ENCODE assay signal across 14 cellular contexts in the genomic region with DNA sequence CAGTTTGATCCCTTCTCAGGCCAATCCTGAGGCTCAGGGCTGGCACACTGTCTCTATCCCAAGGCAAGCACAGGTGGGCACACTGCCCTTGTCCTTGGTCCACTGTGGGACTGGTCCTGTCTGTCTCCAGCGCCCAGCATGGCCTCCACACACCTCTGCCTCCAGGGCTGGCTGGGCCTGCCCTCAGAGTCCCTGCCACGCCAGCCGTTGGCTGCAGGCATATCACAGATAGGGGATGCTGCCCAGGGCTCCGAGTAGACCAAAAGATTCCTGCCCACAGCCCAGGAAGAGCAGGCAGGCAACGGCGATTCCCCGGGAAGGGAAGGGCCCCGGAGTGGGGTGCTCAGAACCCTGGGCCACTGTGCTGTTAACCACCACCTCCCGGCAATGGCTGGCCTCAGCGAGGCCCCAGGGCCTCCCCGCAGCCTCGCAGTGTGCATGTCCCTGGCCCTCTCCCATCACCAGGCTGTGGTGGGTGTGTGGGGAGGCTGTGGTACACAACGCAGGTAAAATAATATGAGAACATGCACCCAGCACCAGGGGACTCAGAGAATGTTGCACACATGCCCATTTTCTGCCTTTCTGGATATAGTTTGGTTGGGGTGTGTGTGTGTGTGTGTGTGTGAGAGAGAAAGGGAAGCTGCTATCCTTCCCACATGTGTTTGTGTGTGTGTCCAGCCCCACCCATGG. TPM values are rescaled to one million over a fixed set of nuclear protein-coding genes. Genes with fewer than 3 reads are reported as not detected.
DNase-seq lines count a peak whose midpoint lies in the region; ATAC-seq, FAIRE-seq and TF ChIP-seq lines count a peak whose summit lies in the region.
"Had no signal": no experiment of that assay in that cellular context is flagged by ENCODE, and none has a peak within 500 bp of the region (broad histone marks: within the 10 kb centered on the region; RNA-seq: fewer than 3 reads in every experiment).

No MANE protein-coding gene starts in this region.

- WGBS in K562 (ENCODE audit: insufficient coverage, low coverage, missing lambda C conversion rate) = 60% methylated on average over 9 of the region's 13 CpGs
- 93% methylated on average over 13 of the region's 13 CpGs for whole genome bisulfite sequencing in mesenchymal stem cell

- H3K4me1 ChIP-seq in HEK293 (ENCODE audit: control insufficient read depth, insufficient read depth, low read length) = no peaks in the 10 kb centered on the region
- peaks cover 19 to 78% of the 10 kb centered on the region in 2 experiments for H3K4me1 ChIP-seq in K562 (replicated peaks in 1 of 2; ENCODE audit: control insufficient read depth in 2 of 2, insufficient read depth in 2 of 2, low read length in 2 of 2)
- H3K4me1 ChIP-seq in mesenchymal stem cell (ENCODE audit: control insufficient read depth, insufficient read depth, low read depth, low read length) = peaks cover 13% of the 10 kb centered on the region
- H3K4me1 ChIP-seq: uterus had no signal

- H3K9ac ChIP-seq in K562 (ENCODE audit: insufficient read depth in 1 of 2, low read depth in 2 of 2, low read length in 2 of 2) (peak overlapping the region in 1 of 2 experiments; percentile 81; a peak in 3 of 4 replicates), mesenchymal stem cell (ENCODE audit: low read length) (no peak overlapping the region)

- POLR2A ChIA-PET in HEK293 (lab: Yijun Ruan, JAX) = no interaction called here
- POLR2A ChIA-PET in K562 (lab: Yijun Ruan, JAX) = interaction anchor here (0.6 to 1.0 kb wide), 2 partner anchors 13 to 90 kb away, joined by 4 read pairs; partner anchors contain the start of genes BET1L and RIC8A

- CTCF ChIA-PET in HEK293 (lab: Yijun Ruan, JAX) (interaction anchor here (0.7 kb wide), 1 partner anchor 26 kb away, joined by 3 read pairs; no protein-coding TSS in a partner anchor), K562 (lab: Yijun Ruan, JAX; ENCODE audit: low intra/inter-chr PET ratio) (no interaction called here)

- in situ Hi-C loops in K562 (cut with MboI) = no loop called here

- no peak overlapping the region for H2BK12ac ChIP-seq in mesenchymal stem cell (ENCODE audit: low read length in 2 of 2)

- TF ChIP-seq EP300 in K562 (IDR thresholded peaks at IDR 0.05; ENCODE audit: low read length) = no peak

- TF ChIP-seq CTCF in HEK293 (tag by site-specific recombination; IDR thresholded peaks at IDR 0.05) (no peak), K562 (IDR thresholded peaks at IDR 0.05 in 2 of 3, conservative IDR thresholded peaks at IDR 0.05 in 1 of 3; ENCODE audit: insufficient read depth in 2 of 3, low read depth in 1 of 3, low read length in 3 of 3) (no peak)

- H3K36me3 ChIP-seq in HEK293 (ENCODE audit: control insufficient read depth in 2 of 2, insufficient read depth in 1 of 2, low read length in 2 of 2) = peaks cover 0 to 24% of the 10 kb centered on the region in 2 experiments; a peak in 1 of 3 replicates
- H3K36me3 ChIP-seq in K562 (ENCODE audit: control insufficient read depth, insufficient read depth, low read length) = peaks cover 38% of the 10 kb centered on the region; the same call in 2 of the 3 replicates
- H3K36me3 ChIP-seq in mesenchymal stem cell (ENCODE audit: control insufficient read depth in 1 of 2, insufficient read depth in 2 of 2, low read depth in 1 of 2, low read length in 2 of 2) = peaks cover 0 to 40% of the 10 kb centered on the region in 2 experiments
- H3K36me3 ChIP-seq: uterus had no signal

- no peak overlapping the region for H2BK5ac ChIP-seq in mesenchymal stem cell (ENCODE audit: low read depth, low read length, poor library complexity, severe bottlenecking)

- DNase-seq in AG08395 (ENCODE audit: low spot score) (peak; percentile 27), K562 (ENCODE audit: extremely low read depth in 1 of 4, low spot score in 3 of 4) (no peak), mesenchymal stem cell (no peak), iPS-NIHi11 (ENCODE audit: low spot score) (no peak), NCI-H1694 treated with DMSO at 0.1 percent for 48 hours (lab: John Stamatoyannopoulos, UW) (no peak)
- DNase-seq: anterior cingulate cortex, NCI-H2029, PC-3 had no signal

- H3K27ac ChIP-seq in HEK293 (ENCODE audit: extremely low read depth, low read depth, low read length) (no peak overlapping the region), K562 (ENCODE audit: extremely low read depth, low read depth, low read length) (peak overlapping the region; percentile 69; the same call in 2 of the 3 replicates), mesenchymal stem cell (ENCODE audit: low read length, poor library complexity, severe bottlenecking) (no peak overlapping the region)
- H3K27ac ChIP-seq: C4-2B, uterus had no signal

- H3K4me3 ChIP-seq in HEK293 (ENCODE audit: low read depth, low read length) (no peak overlapping the region), K562 (no peak overlapping the region), mesenchymal stem cell (ENCODE audit: insufficient read depth in 1 of 2, low read depth in 1 of 2, low read length in 2 of 2) (no peak overlapping the region)
- H3K4me3 ChIP-seq: uterus had no signal

- peak overlapping the region; percentile 19 for H4K8ac ChIP-seq in mesenchymal stem cell (ENCODE audit: low read length)

- TF ChIP-seq RAD21 in K562 (CRISPR knock-in tag; conservative IDR thresholded peaks at IDR 0.05 in 1 of 2, IDR thresholded peaks at IDR 0.05 in 1 of 2) = no peak

- BruUV-seq in K562 (replicated peaks; lab: Mats Ljungman, UMichigan) = no TSS peak

- H2BK15ac ChIP-seq in mesenchymal stem cell (ENCODE audit: low read depth, poor library complexity, severe bottlenecking) = no peak overlapping the region

- H3K27me3 ChIP-seq in K562 (ENCODE audit: control insufficient read depth in 2 of 2, insufficient read depth in 2 of 2, low read length in 2 of 2) = no peaks in the 10 kb centered on the region
- peaks cover 0 to 53% of the 10 kb centered on the region in 2 experiments for H3K27me3 ChIP-seq in mesenchymal stem cell (ENCODE audit: control insufficient read depth in 1 of 2, insufficient read depth in 1 of 2, low read length in 2 of 2)

- H3K23ac ChIP-seq in mesenchymal stem cell (ENCODE audit: low read length in 2 of 2) = no peak overlapping the region

- no peaks in the 10 kb centered on the region for H3K79me1 ChIP-seq in mesenchymal stem cell (replicated peaks; ENCODE audit: low read length, poor library complexity, severe bottlenecking)

- no peak for FAIRE-seq in K562 (lab: Jason Lieb, UNC)
- FAIRE-seq: islet of Langerhans had no signal

- H2AFZ ChIP-seq in K562 (ENCODE audit: low read depth, low read length) = peak overlapping the region; percentile 83
- no peak overlapping the region for H2AFZ ChIP-seq in mesenchymal stem cell (ENCODE audit: low read depth, low read length)

- H4K91ac ChIP-seq in mesenchymal stem cell (ENCODE audit: low read length) = no peak overlapping the region

- no peak for TF ChIP-seq POLR2A in K562 (conservative IDR thresholded peaks at IDR 0.05)

- no peak overlapping the region for H3K4ac ChIP-seq in mesenchymal stem cell (ENCODE audit: low read depth in 1 of 2, low read length in 2 of 2)

- H3K79me2 ChIP-seq in K562 (ENCODE audit: control insufficient read depth, insufficient read depth, low read length) = no peaks in the 10 kb centered on the region

- ATAC-seq in K562 (peak; percentile 19), GM21390 (IDR thresholded peaks at IDR 0.05; ENCODE audit: unreplicated experiment) (no peak), HG03460 (IDR thresholded peaks at IDR 0.05; ENCODE audit: unreplicated experiment) (no peak)
- ATAC-seq: PC-3 had no signal

- no peaks in the 10 kb centered on the region for H4K20me1 ChIP-seq in K562 (replicated peaks; ENCODE audit: control insufficient read depth, insufficient read depth, low read length)

- H3K9me3 ChIP-seq in HEK293 (ENCODE audit: control insufficient read depth, insufficient read depth, low read depth, low read length) = no peaks in the 10 kb centered on the region
- H3K9me3 ChIP-seq in K562 (replicated peaks; ENCODE audit: control insufficient read depth, insufficient read depth, low read depth, low read length) = no peaks in the 10 kb centered on the region
- no peaks in the 10 kb centered on the region for H3K9me3 ChIP-seq in mesenchymal stem cell (ENCODE audit: control insufficient read depth, low read length)
- H3K9me3 ChIP-seq: uterus had no signal

- H3K18ac ChIP-seq in mesenchymal stem cell (ENCODE audit: low read depth in 1 of 2, low read length in 2 of 2) = no peak overlapping the region

- peak overlapping the region; percentile 53 for H3K4me2 ChIP-seq in K562 (ENCODE audit: insufficient read depth, low read length)
- H3K4me2 ChIP-seq in mesenchymal stem cell (ENCODE audit: low read length, poor library complexity, severe bottlenecking) = no peak overlapping the region

- H3K9me1 ChIP-seq in K562 (ENCODE audit: control insufficient read depth, insufficient read depth, low read length) = no peaks in the 10 kb centered on the region

- H2AK5ac ChIP-seq in mesenchymal stem cell (ENCODE audit: low read length, severe bottlenecking) = no peak overlapping the region

- no peak overlapping the region for H3K14ac ChIP-seq in mesenchymal stem cell (ENCODE audit: low read length in 2 of 2)

- intact Hi-C loops in K562 (cut with micrococcal nuclease) = no loop called here

- H2BK120ac ChIP-seq in mesenchymal stem cell (ENCODE audit: low read depth, low read length) = no peak overlapping the region

RNA-seq across cellular contexts. Expression of gene IFITM5, which starts 2.2 kb away (rescaled TPM):
- not detected in 2 replicates for total RNA-seq in K562 (2011; cell fraction: chromatin; rRNA removed; ENCODE audit: low replicate concordance)
- not detected in 2 replicates for total RNA-seq in K562 (2011; cell fraction: nucleolus; rRNA removed)
- not detected in 2 replicates for total RNA-seq in K562 (2011; cell fraction: nucleoplasm; rRNA removed)
- total RNA-seq in K562 (2014; rRNA removed) = not detected in 2 replicates
- not detected in 2 replicates for total RNA-seq in K562 (2014; rRNA removed; fragmentation: Illumina TruSeq; extraction: Trizol)
- not detected in 2 replicates for total RNA-seq in K562 (2015; rRNA removed; fragmentation: Illumina TruSeq; extraction: Trizol)
- not detected in 2 replicates for total RNA-seq in K562 (2021)
- polyA plus RNA-seq in K562 (2011; rRNA removed) = not detected in 2 replicates
- polyA plus RNA-seq in K562 (2011; cell fraction: cytosol; rRNA removed) = not detected in 2 replicates
- not detected in 2 replicates for polyA plus RNA-seq in K562 (2011; cell fraction: nucleus; rRNA removed)
- not detected in 2 replicates for polyA plus RNA-seq in K562 (2012)
- not detected in 2 replicates for polyA plus RNA-seq in K562 (2014; fragmentation: Illumina TruSeq; extraction: Trizol)
- not detected for polyA plus RNA-seq in K562 (2014; fragmentation: Nextera tagmentation; extraction: Ambion mirVana)
- polyA plus RNA-seq in K562 (2014; rRNA removed) = 0.19 TPM in 1 of 2 replicates, not detected in the other
- polyA minus RNA-seq in K562 (2011; rRNA and poly(A)+ RNA removed) = not detected in 2 replicates
- not detected in 2 replicates for polyA minus RNA-seq in K562 (2011; cell fraction: cytosol; rRNA and poly(A)+ RNA removed)
- polyA minus RNA-seq in K562 (2011; cell fraction: nucleus; rRNA and poly(A)+ RNA removed) = not detected in 2 replicates
- not detected for polyA plus RNA-seq in mesenchymal stem cell (2013, experiment 1 of 2)
- not detected for polyA plus RNA-seq in mesenchymal stem cell (2013, experiment 2 of 2)
- total RNA-seq: PC-3, uterus had no signal

RNA-seq across cellular contexts. Expression of gene PGGHG, which starts 8.2 kb away (rescaled TPM):
- 121 and 331 TPM in 2 replicates for total RNA-seq in K562 (2011; cell fraction: chromatin; rRNA removed; ENCODE audit: low replicate concordance)
- 233 and 250 TPM in 2 replicates for total RNA-seq in K562 (2011; cell fraction: nucleolus; rRNA removed)
- total RNA-seq in K562 (2011; cell fraction: nucleoplasm; rRNA removed) = 139 and 152 TPM in 2 replicates
- total RNA-seq in K562 (2014; rRNA removed) (25.7 and 34.3 TPM in 2 replicates), K562 (2014; rRNA removed; fragmentation: Illumina TruSeq; extraction: Trizol) (3.3 and 5.1 TPM in 2 replicates), K562 (2015; rRNA removed; fragmentation: Illumina TruSeq; extraction: Trizol) (13.8 and 15.2 TPM in 2 replicates), K562 (2021) (55.9 and 73.1 TPM in 2 replicates)
- polyA plus RNA-seq in K562 (2011; rRNA removed) (18.1 and 48.0 TPM in 2 replicates), K562 (2014; fragmentation: Illumina TruSeq; extraction: Trizol) (18.3 and 23.2 TPM in 2 replicates), K562 (2014; fragmentation: Nextera tagmentation; extraction: Ambion mirVana) (under 1 TPM; 0.38 to 0.84 TPM), K562 (2014; rRNA removed) (74.2 and 85.1 TPM in 2 replicates)
- 11.1 and 18.3 TPM in 2 replicates for polyA plus RNA-seq in K562 (2011; cell fraction: cytosol; rRNA removed)
- 636 and 650 TPM in 2 replicates for polyA plus RNA-seq in K562 (2011; cell fraction: nucleus; rRNA removed)
- polyA plus RNA-seq in K562 (2012) = 54.9 and 131 TPM in 2 replicates
- 2.3 TPM in 2 replicates for polyA minus RNA-seq in K562 (2011; rRNA and poly(A)+ RNA removed)
- 4.9 and 8.6 TPM in 2 replicates for polyA minus RNA-seq in K562 (2011; cell fraction: cytosol; rRNA and poly(A)+ RNA removed)
- 43.4 and 50.0 TPM in 2 replicates for polyA minus RNA-seq in K562 (2011; cell fraction: nucleus; rRNA and poly(A)+ RNA removed)
- 35.9 TPM for polyA plus RNA-seq in mesenchymal stem cell (2013, experiment 1 of 2)
- polyA plus RNA-seq in mesenchymal stem cell (2013, experiment 2 of 2) = 33.3 TPM

RNA-seq across cellular contexts. Expression of gene IFITM2, which starts 10.5 kb away (rescaled TPM):
- total RNA-seq in K562 (2011; cell fraction: chromatin; rRNA removed; ENCODE audit: low replicate concordance) = 6.5 and 20.8 TPM in 2 replicates
- total RNA-seq in K562 (2011; cell fraction: nucleolus; rRNA removed) = 47.0 and 138 TPM in 2 replicates
- 31.5 and 44.9 TPM in 2 replicates for total RNA-seq in K562 (2011; cell fraction: nucleoplasm; rRNA removed)
- total RNA-seq in K562 (2014; rRNA removed) (52.8 and 187 TPM in 2 replicates), K562 (2014; rRNA removed; fragmentation: Illumina TruSeq; extraction: Trizol) (137 and 145 TPM in 2 replicates), K562 (2015; rRNA removed; fragmentation: Illumina TruSeq; extraction: Trizol) (290 and 356 TPM in 2 replicates), K562 (2021) (693 and 698 TPM in 2 replicates)
- polyA plus RNA-seq in K562 (2011; rRNA removed) (205 and 655 TPM in 2 replicates), K562 (2014; fragmentation: Illumina TruSeq; extraction: Trizol) (472 and 547 TPM in 2 replicates), K562 (2014; fragmentation: Nextera tagmentation; extraction: Ambion mirVana) (1,000 to 10,000 TPM; 3,629 to 4,872 TPM), K562 (2014; rRNA removed) (255 and 328 TPM in 2 replicates)
- polyA plus RNA-seq in K562 (2011; cell fraction: cytosol; rRNA removed) = 600 and 1,150 TPM in 2 replicates
- 59.9 and 198 TPM in 2 replicates for polyA plus RNA-seq in K562 (2011; cell fraction: nucleus; rRNA removed)
- polyA plus RNA-seq in K562 (2012) = 488 and 506 TPM in 2 replicates
- polyA minus RNA-seq in K562 (2011; rRNA and poly(A)+ RNA removed) = 69.9 and 190 TPM in 2 replicates
- polyA minus RNA-seq in K562 (2011; cell fraction: cytosol; rRNA and poly(A)+ RNA removed) = 143 and 401 TPM in 2 replicates
- polyA minus RNA-seq in K562 (2011; cell fraction: nucleus; rRNA and poly(A)+ RNA removed) = 14.8 and 71.3 TPM in 2 replicates
- 1,548 TPM for polyA plus RNA-seq in mesenchymal stem cell (2013, experiment 1 of 2)
- polyA plus RNA-seq in mesenchymal stem cell (2013, experiment 2 of 2) = 1,588 TPM

RNA-seq across cellular contexts. Expression of gene IFITM1, which starts 16.7 kb away (rescaled TPM):
- 394 and 929 TPM in 2 replicates for total RNA-seq in K562 (2011; cell fraction: chromatin; rRNA removed; ENCODE audit: low replicate concordance)
- total RNA-seq in K562 (2011; cell fraction: nucleolus; rRNA removed) = 1,445 and 1,483 TPM in 2 replicates
- total RNA-seq in K562 (2011; cell fraction: nucleoplasm; rRNA removed) = 1,061 and 1,262 TPM in 2 replicates
- total RNA-seq in K562 (2014; rRNA removed) (793 and 818 TPM in 2 replicates), K562 (2014; rRNA removed; fragmentation: Illumina TruSeq; extraction: Trizol) (572 and 787 TPM in 2 replicates), K562 (2015; rRNA removed; fragmentation: Illumina TruSeq; extraction: Trizol) (979 and 985 TPM in 2 replicates), K562 (2021) (691 and 717 TPM in 2 replicates)
- polyA plus RNA-seq in K562 (2011; rRNA removed) (900 and 1,311 TPM in 2 replicates), K562 (2014; fragmentation: Illumina TruSeq; extraction: Trizol) (1,966 and 1,984 TPM in 2 replicates), K562 (2014; fragmentation: Nextera tagmentation; extraction: Ambion mirVana) (1,000 to 10,000 TPM; 4,252 to 5,579 TPM), K562 (2014; rRNA removed) (974 and 999 TPM in 2 replicates)
- 2,724 and 2,737 TPM in 2 replicates for polyA plus RNA-seq in K562 (2011; cell fraction: cytosol; rRNA removed)
- polyA plus RNA-seq in K562 (2011; cell fraction: nucleus; rRNA removed) = 780 and 1,049 TPM in 2 replicates
- polyA plus RNA-seq in K562 (2012) = 1,084 and 1,212 TPM in 2 replicates
- 752 and 801 TPM in 2 replicates for polyA minus RNA-seq in K562 (2011; rRNA and poly(A)+ RNA removed)
- polyA minus RNA-seq in K562 (2011; cell fraction: cytosol; rRNA and poly(A)+ RNA removed) = 577 and 662 TPM in 2 replicates
- polyA minus RNA-seq in K562 (2011; cell fraction: nucleus; rRNA and poly(A)+ RNA removed) = 139 and 266 TPM in 2 replicates
- 395 TPM for polyA plus RNA-seq in mesenchymal stem cell (2013, experiment 1 of 2)
- polyA plus RNA-seq in mesenchymal stem cell (2013, experiment 2 of 2) = 368 TPM

RNA-seq across cellular contexts. Expression of gene NLRP6, which starts 18.9 kb away (rescaled TPM):
- total RNA-seq in K562 (2011; cell fraction: chromatin; rRNA removed; ENCODE audit: low replicate concordance) = 0.51 TPM in 1 of 2 replicates, not detected in the other
- total RNA-seq in K562 (2011; cell fraction: nucleolus; rRNA removed) = 0.26 and 0.67 TPM in 2 replicates
- 0.22 and 0.46 TPM in 2 replicates for total RNA-seq in K562 (2011; cell fraction: nucleoplasm; rRNA removed)
- 0.08 and 0.14 TPM in 2 replicates for total RNA-seq in K562 (2014; rRNA removed)
- total RNA-seq in K562 (2014; rRNA removed; fragmentation: Illumina TruSeq; extraction: Trizol) = not detected in 2 replicates
- total RNA-seq in K562 (2015; rRNA removed; fragmentation: Illumina TruSeq; extraction: Trizol) = not detected in 2 replicates
- total RNA-seq in K562 (2021) = 0.18 TPM in 1 of 2 replicates, not detected in the other
- polyA plus RNA-seq in K562 (2011; rRNA removed) = 0.03 TPM in 1 of 2 replicates, not detected in the other
- polyA plus RNA-seq in K562 (2011; cell fraction: cytosol; rRNA removed) = 0.03 TPM in 1 of 2 replicates, not detected in the other
- polyA plus RNA-seq in K562 (2011; cell fraction: nucleus; rRNA removed) = 0.06 TPM in 2 replicates
- polyA plus RNA-seq in K562 (2012) = 0.42 and 0.73 TPM in 2 replicates
- polyA plus RNA-seq in K562 (2014; fragmentation: Illumina TruSeq; extraction: Trizol) = not detected in 2 replicates
- not detected for polyA plus RNA-seq in K562 (2014; fragmentation: Nextera tagmentation; extraction: Ambion mirVana)
- 0.15 and 0.16 TPM in 2 replicates for polyA plus RNA-seq in K562 (2014; rRNA removed)
- not detected in 2 replicates for polyA minus RNA-seq in K562 (2011; rRNA and poly(A)+ RNA removed)
- not detected in 2 replicates for polyA minus RNA-seq in K562 (2011; cell fraction: cytosol; rRNA and poly(A)+ RNA removed)
- 0.11 TPM in 1 of 2 replicates, not detected in the other for polyA minus RNA-seq in K562 (2011; cell fraction: nucleus; rRNA and poly(A)+ RNA removed)
- polyA plus RNA-seq in mesenchymal stem cell (2013, experiment 1 of 2) = not detected
- polyA plus RNA-seq in mesenchymal stem cell (2013, experiment 2 of 2) = not detected
- total RNA-seq: PC-3 had no signal
